17 cellular contexts compared by ENCODE assay signal in genomic region chr5:165138261-165138660, GRCh38.
DNase-seq lines count a peak whose midpoint lies in the region; ATAC-seq and TF ChIP-seq lines count a peak whose summit lies in the region.
"Had no signal": no experiment of that assay in that cellular context is flagged by ENCODE, and none has a peak within 500 bp of the region (broad histone marks: within the 10 kb centered on the region; RNA-seq: fewer than 3 reads in every experiment).

No MANE protein-coding gene starts in this region.

- H3K27me3 ChIP-seq in cardiac muscle cell (no peaks in the 10 kb centered on the region), heart right ventricle (no peaks in the 10 kb centered on the region), smooth muscle cell (ENCODE audit: low read depth) (no peaks in the 10 kb centered on the region), Caco-2 (replicated peaks; ENCODE audit: control insufficient read depth, insufficient read depth, low read length) (no peaks in the 10 kb centered on the region)

- BruUV-seq in Caco-2 (replicated peaks; lab: Mats Ljungman, UMichigan): no TSS peak

- H3K79me2 ChIP-seq in smooth muscle cell (ENCODE audit: low read depth): no peaks in the 10 kb centered on the region

- no peaks in the 10 kb centered on the region for H3K9me3 Mint-ChIP-seq in Caco-2 (ENCODE audit: unreplicated experiment)

- CTCF ChIA-PET in Caco-2 (lab: Charles Lee): no interaction called here

- H3F3A ChIP-seq in smooth muscle cell (ENCODE audit: low read depth): no peaks in the 10 kb centered on the region

- no peak overlapping the region for H3K4me3 Mint-ChIP-seq in Caco-2 (ENCODE audit: unreplicated experiment)

- no peak for TF ChIP-seq CTCF in cardiac muscle cell (IDR thresholded peaks at IDR 0.05; ENCODE audit: low read depth, low read length)
- TF ChIP-seq CTCF in heart right ventricle (IDR thresholded peaks at IDR 0.05): no peak
- no peak for TF ChIP-seq CTCF in astrocyte of the cerebellum (IDR thresholded peaks at IDR 0.05; ENCODE audit: low read depth, low read length, missing control alignments)
- no peak for TF ChIP-seq CTCF in smooth muscle cell (IDR thresholded peaks at IDR 0.05; ENCODE audit: borderline replicate concordance, insufficient read depth, poor library complexity, severe bottlenecking)
- TF ChIP-seq CTCF in Caco-2 (IDR thresholded peaks at IDR 0.05; ENCODE audit: insufficient read depth in 1 of 2, low read depth in 1 of 2, low read length in 1 of 2, severe bottlenecking in 1 of 2, unreplicated experiment in 1 of 2): no peak

- peak overlapping the region; percentile 67 for H3K4me2 ChIP-seq in smooth muscle cell

- peak in 1 of 2 donors; percentile 45 for DNase-seq in cardiac muscle cell (ENCODE audit: low read depth in 1 of 2, low spot score in 1 of 2)
- no peak for DNase-seq in heart right ventricle
- peak; percentile 9 for DNase-seq in astrocyte of the cerebellum (ENCODE audit: low read depth)
- DNase-seq in iPS-NIHi11 (ENCODE audit: low spot score): peak; percentile 11
- no peak for DNase-seq in smooth muscle cell (lab: John Stamatoyannopoulos, UW; ENCODE audit: unreplicated experiment)
- no peak for DNase-seq in germinal center (ENCODE audit: low spot score)
- no peak for DNase-seq in Caco-2
- DNase-seq: C1 segment of cervical spinal cord, KBM-7, NCI-H1048, NCI-H146, NCI-H345 had no signal

- H3K27ac Mint-ChIP-seq in Caco-2 (ENCODE audit: unreplicated experiment): no peak overlapping the region

- in situ Hi-C loops in astrocyte of the cerebellum (cut with HindIII; ENCODE audit: low sequenced_read_pairs): no loop called here

- H3K27me3 Mint-ChIP-seq in Caco-2 (ENCODE audit: insufficient read depth, unreplicated experiment): no peaks in the 10 kb centered on the region

- H3K36me3 Mint-ChIP-seq in Caco-2 (ENCODE audit: insufficient read depth, unreplicated experiment): no peaks in the 10 kb centered on the region

- H3K9me3 ChIP-seq in cardiac muscle cell (ENCODE audit: low read depth) (no peaks in the 10 kb centered on the region), heart right ventricle (no peaks in the 10 kb centered on the region), smooth muscle cell (replicated peaks; ENCODE audit: low read depth) (no peaks in the 10 kb centered on the region), Caco-2 (no peaks in the 10 kb centered on the region)

- 50% methylated on average over 6 of the region's 6 CpGs for WGBS in heart right ventricle, 2 donors
- WGBS in smooth muscle cell (ENCODE audit: low lambda C conversion rate): 5% methylated on average over 6 of the region's 6 CpGs

- peaks cover 36% of the 10 kb centered on the region for H3K4me1 ChIP-seq in cardiac muscle cell (ENCODE audit: low read depth)
- H3K4me1 ChIP-seq in heart right ventricle: no peaks in the 10 kb centered on the region
- H3K4me1 ChIP-seq in smooth muscle cell (ENCODE audit: low read depth): peaks cover 37% of the 10 kb centered on the region
- H3K4me1 ChIP-seq in Caco-2: no peaks in the 10 kb centered on the region

- POLR2A ChIA-PET in Caco-2 (lab: Charles Lee): no interaction called here

- H3K9ac ChIP-seq in smooth muscle cell (ENCODE audit: low read depth): no peak overlapping the region

- ATAC-seq in heart right ventricle (no peak), GM19351 (IDR thresholded peaks at IDR 0.05; ENCODE audit: unreplicated experiment) (no peak)
- ATAC-seq: GM12878, Panc1, Right ventricle myocardium inferior had no signal

- H2AFZ ChIP-seq in smooth muscle cell (ENCODE audit: low read depth): peak overlapping the region; percentile 70

- H3K36me3 ChIP-seq in cardiac muscle cell (no peaks in the 10 kb centered on the region), heart right ventricle (no peaks in the 10 kb centered on the region), smooth muscle cell (ENCODE audit: low read depth) (no peaks in the 10 kb centered on the region), Caco-2 (ENCODE audit: control insufficient read depth, insufficient read depth, low read length) (no peaks in the 10 kb centered on the region)

- H3K4me1 Mint-ChIP-seq in Caco-2 (ENCODE audit: low read depth, unreplicated experiment): no peaks in the 10 kb centered on the region

- H3K27ac ChIP-seq in cardiac muscle cell (peak overlapping the region; percentile 53), heart right ventricle (no peak overlapping the region), smooth muscle cell (ENCODE audit: low read depth) (peak overlapping the region; percentile 41)
- H3K27ac ChIP-seq: 22Rv1 had no signal

- no peak overlapping the region for H3K4me3 ChIP-seq in cardiac muscle cell
- no peak overlapping the region for H3K4me3 ChIP-seq in heart right ventricle
- peak overlapping the region; percentile 19 for H3K4me3 ChIP-seq in astrocyte of the cerebellum (ENCODE audit: low read depth, low read length)
- peak overlapping the region; percentile 7 for H3K4me3 ChIP-seq in smooth muscle cell
- no peak overlapping the region for H3K4me3 ChIP-seq in Caco-2 (ENCODE audit: low read depth, low read length)
- H3K4me3 ChIP-seq: GM12878 had no signal

- intact Hi-C loops in heart right ventricle (cut with DNase I) (no loop called here), Caco-2 (cut with micrococcal nuclease; ENCODE audit: unreplicated experiment) (no loop called here)

- H4K20me1 ChIP-seq in smooth muscle cell (ENCODE audit: low read depth): no peaks in the 10 kb centered on the region

Comparison
In these comparisons a context has a peak if more than half of its experiments do, and no peak if none do; other contexts are left out.
1. H3K27ac ChIP-seq: peak in cardiac muscle cell (single experiment) and smooth muscle cell (single experiment); none in heart right ventricle (0 of 10).
2. DNase-seq: peak in astrocyte of the cerebellum (single experiment) and iPS-NIHi11 (single experiment); none in heart right ventricle (0 of 2), smooth muscle cell (single experiment), germinal center (single experiment) and Caco-2 (0 of 2).
3. H3K4me3 ChIP-seq: peak in astrocyte of the cerebellum (single experiment) and smooth muscle cell (single experiment); none in cardiac muscle cell (single experiment), heart right ventricle (0 of 10) and Caco-2 (single experiment).